ENCODE assay signal across 8 cellular contexts in the genomic region with DNA sequence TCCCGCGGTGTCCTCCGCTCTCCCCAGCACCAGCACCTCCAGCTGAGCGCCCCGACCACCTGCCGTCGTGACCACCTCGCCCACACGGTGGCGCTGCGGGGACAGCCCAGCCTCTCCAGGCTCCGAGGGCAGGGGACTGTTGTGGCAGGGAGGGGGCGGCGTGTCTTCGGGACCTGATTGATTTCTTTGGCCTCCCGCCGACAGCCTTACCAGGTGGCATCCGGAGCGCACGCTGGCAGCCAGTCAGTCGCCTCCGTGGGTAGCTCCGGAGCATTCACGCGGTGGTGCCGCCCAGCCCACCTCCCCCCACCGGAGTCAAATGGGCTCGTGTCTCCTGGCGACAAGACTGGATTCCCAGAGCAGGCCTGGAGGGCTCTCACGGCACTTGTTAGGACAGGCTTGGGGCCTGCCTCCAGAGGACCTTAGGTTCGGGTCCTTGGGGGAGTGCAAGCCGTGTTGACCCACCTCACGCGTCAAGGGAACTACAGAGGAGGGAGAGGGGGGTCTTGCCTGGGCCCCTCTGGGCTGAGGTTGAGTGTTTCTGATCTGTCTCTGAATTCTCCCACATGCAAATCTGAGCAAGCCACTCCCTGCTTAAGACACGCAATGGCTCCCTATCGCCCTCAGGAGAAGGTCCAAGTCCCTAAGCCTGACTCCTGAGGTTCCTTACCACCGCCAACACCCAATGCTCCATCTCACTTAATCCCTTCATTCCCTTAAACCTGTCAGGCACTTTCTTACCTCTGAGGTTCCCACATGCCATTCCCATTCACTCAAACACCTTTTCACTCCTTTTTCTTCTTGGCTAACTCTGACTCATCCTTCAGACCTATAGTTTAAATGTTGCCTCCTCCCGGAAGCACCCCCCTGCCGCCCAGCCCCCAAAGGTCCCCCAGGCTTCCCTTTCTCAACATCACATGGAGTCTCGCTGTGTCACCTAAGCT. TPM values are rescaled to one million over a fixed set of nuclear protein-coding genes. Genes with fewer than 3 reads are reported as not detected.
DNase-seq lines count a peak whose midpoint lies in the region; ATAC-seq and TF ChIP-seq lines count a peak whose summit lies in the region.

No MANE protein-coding gene starts in this region.

- no peaks in the 10 kb centered on the region for H3K36me3 ChIP-seq in DOHH2 (ENCODE audit: control insufficient read depth, low read length)

- peak overlapping the region; percentile 57 for H3K4me3 ChIP-seq in DOHH2 (ENCODE audit: low read length)
- H3K4me3 ChIP-seq in coronary artery, result peak overlapping the region; percentile 65

- H4K20me1 ChIP-seq in DOHH2 (ENCODE audit: control insufficient read depth, insufficient read depth, low read depth, low read length), result no peaks in the 10 kb centered on the region

- no peaks in the 10 kb centered on the region for H3K9me3 ChIP-seq in DOHH2 (ENCODE audit: control insufficient read depth, insufficient read depth, low read length)

- peaks cover 8% of the 10 kb centered on the region; the same call in 1 of the 2 replicates for H3K27me3 ChIP-seq in DOHH2 (ENCODE audit: control insufficient read depth, low read length)

- TF ChIP-seq CTCF in DOHH2 (IDR thresholded peaks at IDR 0.05; ENCODE audit: low read depth, low read length, poor library complexity, severe bottlenecking) (peak; percentile 92), coronary artery (IDR thresholded peaks at IDR 0.05) (peak; percentile 91)

- H3F3A ChIP-seq in DOHH2 (ENCODE audit: control insufficient read depth, insufficient read depth), result no peaks in the 10 kb centered on the region

- no peaks in the 10 kb centered on the region for H3K9me2 ChIP-seq in DOHH2 (replicated peaks; ENCODE audit: control insufficient read depth, low read length)

- no peak overlapping the region for H3K27ac ChIP-seq in DOHH2 (ENCODE audit: low read depth, low read length)
- no peak overlapping the region for H3K27ac ChIP-seq in coronary artery

- ATAC-seq in HG02981 (IDR thresholded peaks at IDR 0.05; ENCODE audit: unreplicated experiment) (peak; percentile 60), left lobe of liver (peak; percentile 84), HG03457 (IDR thresholded peaks at IDR 0.05; ENCODE audit: unreplicated experiment) (no peak)

- DNase-seq in NCI-H226, result peak; percentile 46
- peak; percentile 85 for DNase-seq in activated CD4-positive, alpha-beta T cell treated with anti-CD3 and anti-CD28 coated beads for 48 hours
- DNase-seq in coronary artery (ENCODE audit: low spot score), result peak; percentile 85
- peak; percentile 79 for DNase-seq in left lobe of liver (ENCODE audit: low spot score)
- DNase-seq in stimulated activated CD4-positive, alpha-beta T cell treated with anti-CD3 and anti-CD28 coated beads, Interleukin-2, amount 100 ng/mL, for 48 hours, result peak; percentile 68 to 83

- peaks cover 6% of the 10 kb centered on the region for H3K4me1 ChIP-seq in DOHH2 (ENCODE audit: control insufficient read depth, low read length)

- peak overlapping the region; percentile 65 for H3K4me2 ChIP-seq in DOHH2 (ENCODE audit: low read length)

- H3K79me2 ChIP-seq in DOHH2 (ENCODE audit: control insufficient read depth, low read length), result no peaks in the 10 kb centered on the region

RNA-seq across cellular contexts. Expression of a gene that starts 51.2 kb away (rescaled TPM):
- 1.2 TPM for total RNA-seq in left lobe of liver
